Comparison of ENCODE assay signal across 17 cellular contexts in the genomic region with DNA sequence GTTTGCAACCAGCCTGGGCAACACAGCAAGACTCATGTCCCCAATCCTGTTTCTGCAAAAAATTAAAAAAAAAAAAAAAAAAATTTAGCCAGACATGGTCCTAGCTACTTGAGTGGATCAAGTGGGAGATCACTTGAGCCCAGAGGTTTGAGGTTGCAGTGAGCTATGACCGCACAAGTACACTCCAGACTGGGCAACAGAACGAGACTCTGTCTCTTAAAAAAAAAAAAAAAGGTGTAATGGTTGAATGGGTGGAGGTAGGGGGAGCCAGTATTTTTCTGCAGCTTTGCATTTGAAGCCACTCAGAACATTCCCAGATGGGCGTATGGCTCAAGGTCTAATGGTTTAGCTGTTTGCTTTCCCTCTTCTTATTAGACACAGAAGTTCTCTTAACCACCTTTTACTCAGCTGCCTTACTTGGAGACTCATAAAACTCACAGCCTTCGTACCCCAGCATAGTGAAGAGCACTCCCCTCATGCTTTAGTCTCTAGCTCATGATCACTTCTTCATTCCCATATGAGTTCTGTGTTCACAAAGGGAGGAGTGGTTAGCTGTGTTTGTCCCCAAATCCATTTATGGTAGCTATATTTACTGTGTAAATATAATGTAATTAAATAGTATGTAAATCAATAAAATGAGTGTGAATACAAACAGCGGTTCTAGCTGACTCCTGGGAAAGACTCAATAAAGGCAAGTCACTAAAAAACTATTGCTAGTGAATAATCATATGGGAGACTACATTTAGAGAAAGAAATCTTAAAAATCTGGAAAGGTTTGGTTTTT. TPM values are rescaled to one million over a fixed set of nuclear protein-coding genes. Genes with fewer than 3 reads are reported as not detected.
A peak's percentile ranks its signal among the peaks of the same experiment; 100 is the strongest.
DNase-seq lines count a peak whose midpoint lies in the region; ATAC-seq and TF ChIP-seq lines count a peak whose summit lies in the region.
"Had no signal": no experiment of that assay in that cellular context is flagged by ENCODE, and none has a peak within 500 bp of the region (broad histone marks: within the 10 kb centered on the region; RNA-seq: fewer than 3 reads in every experiment).

No MANE protein-coding gene starts in this region.

- no peak overlapping the region for H4K5ac ChIP-seq in mesendoderm (ENCODE audit: low read length)

- peaks cover 40% of the 10 kb centered on the region for H3K79me1 ChIP-seq in mesendoderm (ENCODE audit: low read length)

- no peaks in the 10 kb centered on the region; the same call in 1 of the 2 replicates for H3K36me3 ChIP-seq in Panc1 (ENCODE audit: control insufficient read depth, insufficient read depth, low read length)
- peaks cover 8% of the 10 kb centered on the region for H3K36me3 ChIP-seq in MG63
- no peaks in the 10 kb centered on the region for H3K36me3 ChIP-seq in mesendoderm (ENCODE audit: control insufficient read depth, insufficient read depth, low read length)

- no peak for ATAC-seq in Panc1
- no peak for ATAC-seq in natural killer cell
- ATAC-seq: body of pancreas, heart left ventricle, WTC11 had no signal

- H3K36me3 Mint-ChIP-seq in progenitor cell of endocrine pancreas (ENCODE audit: insufficient read depth) (peaks cover 5% of the 10 kb centered on the region), natural killer cell (no peaks in the 10 kb centered on the region)
- H3K36me3 Mint-ChIP-seq: WTC11 had no signal

- H3K27ac ChIP-seq in Panc1 (ENCODE audit: low read length): peak overlapping the region; percentile 40; the same call in 1 of the 2 replicates
- H3K27ac ChIP-seq in mesendoderm (ENCODE audit: low read depth, low read length): no peak overlapping the region
- H3K27ac ChIP-seq: body of pancreas, HL-60 had no signal

- no peak overlapping the region for H2BK5ac ChIP-seq in mesendoderm (ENCODE audit: low read length)

- peak overlapping the region; percentile 76 for H3K27ac Mint-ChIP-seq in progenitor cell of endocrine pancreas
- no peak overlapping the region for H3K27ac Mint-ChIP-seq in natural killer cell

- H3K4me3 Mint-ChIP-seq in progenitor cell of endocrine pancreas (ENCODE audit: low read depth) (no peak overlapping the region), natural killer cell (no peak overlapping the region)
- H3K4me3 Mint-ChIP-seq: WTC11 had no signal

- H3K79me2 ChIP-seq in mesendoderm (ENCODE audit: control insufficient read depth, insufficient read depth, low read length): peaks cover 82% of the 10 kb centered on the region

- no peak overlapping the region for H2AK5ac ChIP-seq in mesendoderm (ENCODE audit: low read length)

- H4K8ac ChIP-seq in mesendoderm (ENCODE audit: low read depth, low read length): no peak overlapping the region

- no peak overlapping the region for H3K4ac ChIP-seq in mesendoderm (ENCODE audit: low read depth, low read length)

- TSS peak; percentile 4 for BruUV-seq in Panc1 (replicated peaks; lab: Mats Ljungman, UMichigan)

- peaks cover 32% of the 10 kb centered on the region for H3K4me1 Mint-ChIP-seq in progenitor cell of endocrine pancreas (ENCODE audit: low read depth)
- peaks cover 60 to 64% of the 10 kb centered on the region in 2 donors for H3K4me1 Mint-ChIP-seq in natural killer cell

- H3K4me3 ChIP-seq in Panc1 (ENCODE audit: low read depth in 2 of 2, low read length in 2 of 2): no peak overlapping the region
- no peak overlapping the region for H3K4me3 ChIP-seq in MG63
- no peak overlapping the region for H3K4me3 ChIP-seq in mesendoderm (ENCODE audit: low read length)
- H3K4me3 ChIP-seq: body of pancreas, esophagus muscularis mucosa, heart left ventricle, stomach had no signal

- no peak overlapping the region for H3K4me2 ChIP-seq in mesendoderm (ENCODE audit: low read length)

- H3K9me3 Mint-ChIP-seq in progenitor cell of endocrine pancreas (ENCODE audit: low read depth) (no peaks in the 10 kb centered on the region), natural killer cell (no peaks in the 10 kb centered on the region)
- H3K9me3 Mint-ChIP-seq: WTC11 had no signal

- H3K9ac ChIP-seq in mesendoderm (ENCODE audit: low read length): no peak overlapping the region

- in situ Hi-C loops in Panc1 (cut with HindIII; ENCODE audit: low pct_unique_long_range_greater_than_20kb, low sequenced_read_pairs): no loop called here

- H2BK120ac ChIP-seq in mesendoderm (ENCODE audit: low read depth, low read length): no peak overlapping the region

- POLR2A ChIA-PET in Panc1 (lab: Charles Lee): interaction anchor here (0.5 to 0.6 kb wide), 3 partner anchors 54 to 836 kb away, joined by 4 to 9 read pairs (median 6); no protein-coding TSS in a partner anchor

- TF ChIP-seq CTCF in Panc1 (IDR thresholded peaks at IDR 0.05) (no peak), progenitor cell of endocrine pancreas (IDR thresholded peaks at IDR 0.05; ENCODE audit: unreplicated experiment) (no peak), natural killer cell (IDR thresholded peaks at IDR 0.05) (no peak)

- no peak overlapping the region for H3K56ac ChIP-seq in mesendoderm (ENCODE audit: low read length)

- no CpG with 5 or more reads among the region's 5 CpGs for WGBS in mesendoderm (ENCODE audit: extremely low coverage, insufficient coverage, low lambda C conversion rate)

- H3K9me3 ChIP-seq in Panc1 (ENCODE audit: control insufficient read depth, insufficient read depth, low read depth, low read length) (no peaks in the 10 kb centered on the region), MG63 (no peaks in the 10 kb centered on the region)
- H3K9me3 ChIP-seq: body of pancreas, esophagus muscularis mucosa, heart left ventricle, stomach had no signal

- H3K23ac ChIP-seq in mesendoderm (ENCODE audit: low read length): no peak overlapping the region

- no peak overlapping the region for H3K18ac ChIP-seq in mesendoderm (ENCODE audit: low read length)

- no peak overlapping the region for H2BK15ac ChIP-seq in mesendoderm (replicated peaks; ENCODE audit: low read depth)

- intact Hi-C loops in Panc1 (cut with micrococcal nuclease; ENCODE audit: unreplicated experiment): no loop called here
- intact Hi-C loops in natural killer cell (cut with micrococcal nuclease): no loop called here

- CTCF ChIA-PET in Panc1 (lab: Charles Lee): interaction anchor here (0.7 to 2.3 kb wide), 2 partner anchors 55 to 83 kb away, joined by 3 to 5 read pairs; no protein-coding TSS in a partner anchor

- DNase-seq in HuH-7 (ENCODE audit: low spot score) (peak; percentile 45), NCI-H187 treated with DMSO at 0.1 percent for 48 hours (lab: John Stamatoyannopoulos, UW) (peak; percentile 90), Panc1 (ENCODE audit: low read depth, low spot score) (no peak), progenitor cell of endocrine pancreas (ENCODE audit: low spot score, unreplicated experiment) (no peak), natural killer cell (no peak), MG63 (no peak), mesendoderm (no peak)
- DNase-seq: activated CD8-positive, alpha-beta memory T cell treated with anti-CD3 and anti-CD28 coated beads for 24 hours; activated naive CD4-positive, alpha-beta T cell; body of pancreas; heart left ventricle; kidney; stomach; SW 1271 had no signal

- H3K27me3 ChIP-seq in Panc1 (ENCODE audit: control insufficient read depth, insufficient read depth, low read length) (no peaks in the 10 kb centered on the region), MG63 (no peaks in the 10 kb centered on the region), mesendoderm (ENCODE audit: insufficient read depth, low read length, poor library complexity) (no peaks in the 10 kb centered on the region)
- H3K27me3 ChIP-seq: body of pancreas, esophagus muscularis mucosa, heart left ventricle, stomach had no signal

- H3K27me3 Mint-ChIP-seq in progenitor cell of endocrine pancreas (peaks cover 13% of the 10 kb centered on the region), natural killer cell (ENCODE audit: low read depth in 2 of 2) (no peaks in the 10 kb centered on the region)

- peaks cover 94% of the 10 kb centered on the region for H3K4me1 ChIP-seq in Panc1 (ENCODE audit: control insufficient read depth, insufficient read depth, low read length)
- no peaks in the 10 kb centered on the region for H3K4me1 ChIP-seq in mesendoderm (ENCODE audit: control insufficient read depth, low read depth, low read length)

RNA-seq across cellular contexts. Expression of a gene that starts 9.0 kb away (rescaled TPM):
- total RNA-seq in Panc1 (2021; ENCODE audit: unreplicated experiment): 695 TPM
- polyA plus RNA-seq in Panc1 (2012; ENCODE audit: insufficient read length): 830 TPM
- 149 and 160 TPM in 2 replicates for total RNA-seq in progenitor cell of endocrine pancreas
- total RNA-seq in natural killer cell: 10 to 100 TPM; 74.6 to 76.4 (median 75.4) TPM
- total RNA-seq in MG63 (2014; rRNA removed; shearing (Covaris generic); ENCODE audit: low replicate concordance): 146 TPM in 2 replicates
- 234 TPM for polyA plus RNA-seq in mesendoderm (2013, experiment 1 of 2)
- polyA plus RNA-seq in mesendoderm (2013, experiment 2 of 2): 233 TPM

RNA-seq across cellular contexts. Expression of a gene that starts 54.9 kb away (rescaled TPM):
- total RNA-seq in Panc1 (2021; ENCODE audit: unreplicated experiment) (1.8 TPM), progenitor cell of endocrine pancreas (2.0 and 2.3 TPM in 2 replicates), natural killer cell (1 to 10 TPM; 2.0 to 2.7 (median 2.6) TPM)
- polyA plus RNA-seq in Panc1 (2012; ENCODE audit: insufficient read length): 5.5 TPM
- 4.9 TPM in 1 of 2 replicates, not detected in the other for total RNA-seq in MG63 (2014; rRNA removed; shearing (Covaris generic); ENCODE audit: low replicate concordance)
- polyA plus RNA-seq in mesendoderm (2013, experiment 1 of 2): 1.2 TPM
- polyA plus RNA-seq in mesendoderm (2013, experiment 2 of 2): 1.1 TPM

Comparison
In these comparisons a context has a peak if more than half of its experiments do, and no peak if none do; other contexts are left out.
1. DNase-seq: peak in HuH-7 (single experiment) and NCI-H187 treated with DMSO at 0.1 percent for 48 hours (single experiment); none in Panc1 (single experiment), progenitor cell of endocrine pancreas (single experiment), natural killer cell (single experiment), MG63 (single experiment) and mesendoderm (single experiment).